8 cellular contexts compared by ENCODE assay signal in the genomic region with DNA sequence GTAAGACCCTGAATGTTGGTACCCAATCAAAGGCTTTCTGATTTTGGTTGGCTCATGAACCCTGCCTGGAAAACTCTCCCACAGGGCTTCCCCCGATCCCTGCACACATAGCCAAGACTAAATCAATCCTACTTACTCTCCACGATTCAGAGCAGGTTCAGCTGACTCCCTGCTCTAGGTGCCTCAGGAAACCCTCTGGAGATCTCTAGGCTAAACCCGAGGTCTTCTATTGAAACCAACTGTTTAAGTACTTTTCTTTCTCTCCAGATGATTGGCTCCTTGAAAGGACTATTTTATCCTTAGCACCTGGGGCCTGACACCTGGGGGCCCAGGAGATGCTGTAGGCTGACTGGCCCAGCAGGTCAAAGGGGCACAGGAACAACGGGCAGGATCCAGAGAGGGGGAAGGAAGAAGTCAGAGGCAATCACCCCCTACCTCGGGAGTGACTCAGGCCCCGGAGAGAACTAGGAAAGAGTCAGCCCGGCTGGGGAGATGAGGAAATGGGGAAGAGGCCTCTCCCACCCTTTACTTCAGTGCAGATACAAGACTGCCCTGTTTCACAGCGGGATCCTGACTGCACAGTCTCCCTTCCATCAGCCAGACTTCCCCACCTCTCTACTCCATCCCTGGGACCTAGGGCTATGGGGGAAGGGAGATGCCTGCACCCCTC. TPM values are rescaled to one million over a fixed set of nuclear protein-coding genes. Genes with fewer than 3 reads are reported as not detected.
DNase-seq lines count a peak whose midpoint lies in the region; ATAC-seq and TF ChIP-seq lines count a peak whose summit lies in the region.

No MANE protein-coding gene starts in this region.

- TF ChIP-seq CTCF in GM06990 (IDR thresholded peaks at IDR 0.05; ENCODE audit: insufficient read depth, low read length, poor library complexity, severe bottlenecking) = no peak
- no peak for TF ChIP-seq CTCF in choroid plexus epithelial cell (conservative IDR thresholded peaks at IDR 0.05; ENCODE audit: low read depth, low read length)

- peaks cover 8% of the 10 kb centered on the region for H3K36me3 ChIP-seq in GM06990 (ENCODE audit: control insufficient read depth, insufficient read depth, low read length)
- peaks cover 11 to 18% of the 10 kb centered on the region in 2 donors for H3K36me3 ChIP-seq in muscle layer of duodenum (ENCODE audit: control insufficient read depth in 1 of 2, insufficient read depth in 2 of 2, low read length in 2 of 2)

- H3K9me3 ChIP-seq in muscle layer of duodenum (ENCODE audit: control insufficient read depth in 1 of 2, low read length in 2 of 2) = no peaks in the 10 kb centered on the region

- DNase-seq in GM06990 (ENCODE audit: extremely low read depth, insufficient read length) = no peak
- peak; percentile 46 for DNase-seq in NCI-H69 (lab: John Stamatoyannopoulos, UW)
- DNase-seq in choroid plexus epithelial cell (ENCODE audit: low read depth) = peak; percentile 56
- DNase-seq in epidermal melanocyte (ENCODE audit: insufficient read length, low spot score) = no peak
- no peak for DNase-seq in cerebellum (ENCODE audit: low spot score)
- no peak for DNase-seq in HuH-7 (ENCODE audit: low spot score)

- peaks cover 13 to 40% of the 10 kb centered on the region in 2 donors for H3K4me1 ChIP-seq in muscle layer of duodenum (ENCODE audit: control insufficient read depth in 1 of 2, insufficient read depth in 2 of 2, low read length in 2 of 2)

- H3K4me3 ChIP-seq in GM06990 (replicated peaks; ENCODE audit: low read depth, low read length) = peak overlapping the region; percentile 90
- peak overlapping the region; percentile 72 for H3K4me3 ChIP-seq in choroid plexus epithelial cell (ENCODE audit: low read depth, low read length)
- H3K4me3 ChIP-seq in muscle layer of duodenum (ENCODE audit: low read depth in 1 of 2, low read length in 2 of 2) = peak overlapping the region; percentile 62 to 94

- ATAC-seq in HG02973 (IDR thresholded peaks at IDR 0.05; ENCODE audit: unreplicated experiment) = no peak

- peak overlapping the region; percentile 74 for H3K27ac ChIP-seq in muscle layer of duodenum (ENCODE audit: low read length)

- H3K27me3 ChIP-seq in GM06990 (replicated peaks; ENCODE audit: control insufficient read depth, insufficient read depth, low read length) (no peaks in the 10 kb centered on the region), muscle layer of duodenum (ENCODE audit: low read depth, low read length) (no peaks in the 10 kb centered on the region)

RNA-seq across cellular contexts. Expression of a gene that starts 2.0 kb away (rescaled TPM):
- 20.5 TPM for total RNA-seq in cerebellum

RNA-seq across cellular contexts. Expression of a gene that starts 6.3 kb away (rescaled TPM):
- total RNA-seq in cerebellum = 1.00 TPM

RNA-seq across cellular contexts. Expression of a gene that starts 13.1 kb away (rescaled TPM):
- total RNA-seq in cerebellum = 26.3 TPM

RNA-seq across cellular contexts. Expression of a gene that starts 14.1 kb away (rescaled TPM):
- total RNA-seq in cerebellum = not detected

RNA-seq across cellular contexts. Expression of a gene that starts 27.0 kb away (rescaled TPM):
- total RNA-seq in cerebellum = 16.7 TPM

Comparison
In these comparisons a context has a peak if more than half of its experiments do, and no peak if none do; other contexts are left out.
1. DNase-seq: peak in NCI-H69 (single experiment) and choroid plexus epithelial cell (single experiment); none in GM06990 (single experiment), epidermal melanocyte (single experiment), cerebellum (single experiment) and HuH-7 (single experiment).
2. Peak in every context shown above with its lines, with median percentiles within 50 percentile points of each other: H3K4me3 ChIP-seq.